Comparison of ENCODE assay signal across 8 cellular contexts in genomic region chr15:74307827-74308642, GRCh38. TPM values are rescaled to one million over a fixed set of nuclear protein-coding genes. Genes with fewer than 3 reads are reported as not detected.
A peak's percentile ranks its signal among the peaks of the same experiment; 100 is the strongest.
DNase-seq lines count a peak whose midpoint lies in the region; ATAC-seq and TF ChIP-seq lines count a peak whose summit lies in the region.

No MANE protein-coding gene starts in this region.

- POLR2A ChIA-PET in AG04449 (lab: Yijun Ruan, JAX) = no interaction called here
- POLR2A ChIA-PET in activated B cell treated with CpG ODN at 0.5 μM for 24 hours (lab: Charles Lee) = no interaction called here

- peaks cover 33% of the 10 kb centered on the region for H3K27me3 Mint-ChIP-seq in activated B cell treated with CpG ODN at 0.5 μM for 24 hours

- H3K9me3 Mint-ChIP-seq in activated B cell treated with CpG ODN at 0.5 μM for 24 hours = no peaks in the 10 kb centered on the region

- H3K27ac Mint-ChIP-seq in activated B cell treated with CpG ODN at 0.5 μM for 24 hours = no peak overlapping the region

- CTCF ChIA-PET in AG04449 (lab: Yijun Ruan, JAX) (interaction anchor here (0.6 to 24.9 kb wide), 51 partner anchors 9 to 967 kb away, joined by 3 to 554 read pairs (median 5); partner anchors contain the start of gene ISLR2), activated B cell treated with CpG ODN at 0.5 μM for 24 hours (lab: Charles Lee) (interaction anchor here (0.8 to 1.4 kb wide), 7 partner anchors 14 to 358 kb away, joined by 3 to 5 read pairs (median 4); no protein-coding TSS in a partner anchor)

- H3K4me1 Mint-ChIP-seq in activated B cell treated with CpG ODN at 0.5 μM for 24 hours = no peaks in the 10 kb centered on the region

- no peaks in the 10 kb centered on the region for H3K36me3 Mint-ChIP-seq in activated B cell treated with CpG ODN at 0.5 μM for 24 hours (ENCODE audit: low read depth)

- intact Hi-C loops in activated B cell treated with CpG ODN at 0.5 μM for 24 hours (cut with micrococcal nuclease) = no loop called here

- peak; percentile 57 for ATAC-seq in activated B cell treated with CpG ODN at 0.5 μM for 24 hours (ENCODE audit: low read depth)
- ATAC-seq in GM18502 (IDR thresholded peaks at IDR 0.05; ENCODE audit: poor library complexity, unreplicated experiment) = no peak
- ATAC-seq in GM18907 (IDR thresholded peaks at IDR 0.05; ENCODE audit: unreplicated experiment) = no peak

- DNase-seq in AG04449 (ENCODE audit: low read depth, low spot score) (no peak), NCI-H2081 (lab: John Stamatoyannopoulos, UW) (peak; percentile 89 to 90), activated B cell treated with CpG ODN at 0.5 μM for 24 hours (no peak), fibroblast of villous mesenchyme (ENCODE audit: low read depth) (peak; percentile 64), nucleus accumbens (lab: John Stamatoyannopoulos, UW) (peak in 39 of 56 donors; percentile 1 to 70 (median 23))

- TF ChIP-seq CTCF in AG04449 (IDR thresholded peaks at IDR 0.05; ENCODE audit: insufficient read depth, low read length, missing control alignments) (peak; percentile 88), GM12875 (IDR thresholded peaks at IDR 0.05; ENCODE audit: borderline replicate concordance, insufficient read depth, low read depth, low read length) (peak; percentile 80), activated B cell treated with CpG ODN at 0.5 μM for 24 hours (IDR thresholded peaks at IDR 0.05) (no peak), fibroblast of villous mesenchyme (IDR thresholded peaks at IDR 0.05; ENCODE audit: insufficient read depth, low read depth, low read length) (peak; percentile 81)

- no peak overlapping the region for H3K4me3 Mint-ChIP-seq in activated B cell treated with CpG ODN at 0.5 μM for 24 hours

- H3K4me3 ChIP-seq in AG04449 (ENCODE audit: low read depth, low read length) (no peak overlapping the region), GM12875 (ENCODE audit: low read depth, low read length) (no peak overlapping the region), fibroblast of villous mesenchyme (ENCODE audit: low read depth, low read length) (no peak overlapping the region)

RNA-seq across cellular contexts. Expression of gene CYP11A1, which starts 59.4 kb away (rescaled TPM):
- total RNA-seq in activated B cell treated with CpG ODN at 0.5 μM for 24 hours (not detected in 2 replicates), fibroblast of villous mesenchyme (0.64 and 0.86 TPM in 2 replicates)

Comparison
In these comparisons a context has a peak if more than half of its experiments do, and no peak if none do; other contexts are left out.
1. DNase-seq: peak in NCI-H2081 (2 of 2), fibroblast of villous mesenchyme (single experiment) and nucleus accumbens (39 of 56); none in AG04449 (single experiment) and activated B cell treated with CpG ODN at 0.5 μM for 24 hours (single experiment).